1 cellular context compared by ENCODE assay signal in genomic region chr12:58920956-58921861, GRCh38.
TF ChIP-seq lines count a peak whose summit lies in the region.

No MANE protein-coding gene starts in this region.

TF ChIP-seq in HepG2, 621 proteins besides CTCF, POLR2A, EP300 and RAD21 (continued from another document and continues in another):
- TF ChIP-seq ARID4A (CRISPR knock-in tag; IDR thresholded peaks at IDR 0.05; ENCODE audit: borderline replicate concordance): no peak
- no peak for TF ChIP-seq KDM5B (CRISPR knock-in tag; IDR thresholded peaks at IDR 0.05; ENCODE audit: borderline replicate concordance)
- no peak for TF ChIP-seq MXD1 (CRISPR knock-in tag; IDR thresholded peaks at IDR 0.05)
- TF ChIP-seq ZNF362 (CRISPR knock-in tag; IDR thresholded peaks at IDR 0.05; ENCODE audit: borderline replicate concordance): no peak
- no peak for TF ChIP-seq AKAP8 (CRISPR knock-in tag; IDR thresholded peaks at IDR 0.05)
- no peak for TF ChIP-seq KAT7 (CRISPR knock-in tag; IDR thresholded peaks at IDR 0.05; ENCODE audit: borderline replicate concordance)
- no peak for TF ChIP-seq ATF2 (CRISPR knock-in tag; IDR thresholded peaks at IDR 0.05)
- TF ChIP-seq USF2 (IDR thresholded peaks at IDR 0.05; ENCODE audit: low read depth, low read length): no peak
- TF ChIP-seq USF2 (CRISPR knock-in tag; IDR thresholded peaks at IDR 0.05; ENCODE audit: borderline replicate concordance): no peak
- TF ChIP-seq ATF6 (CRISPR knock-in tag; conservative IDR thresholded peaks at IDR 0.05): no peak
- TF ChIP-seq EHMT2 (IDR thresholded peaks at IDR 0.05; ENCODE audit: borderline replicate concordance, low read depth, low read length): no peak
- TF ChIP-seq ZNF724P (CRISPR knock-in tag; IDR thresholded peaks at IDR 0.05; ENCODE audit: borderline replicate concordance): no peak
- no peak for TF ChIP-seq ZNF263 (CRISPR knock-in tag; IDR thresholded peaks at IDR 0.05)
- no peak for TF ChIP-seq SRY (CRISPR knock-in tag; IDR thresholded peaks at IDR 0.05)
- no peak for TF ChIP-seq POGK (CRISPR knock-in tag; conservative IDR thresholded peaks at IDR 0.05)
- TF ChIP-seq GTF3A (CRISPR knock-in tag; conservative IDR thresholded peaks at IDR 0.05): no peak
- TF ChIP-seq TAF1 (CRISPR knock-in tag; IDR thresholded peaks at IDR 0.05): no peak
- TF ChIP-seq TFE3 (CRISPR knock-in tag; IDR thresholded peaks at IDR 0.05): no peak
- no peak for TF ChIP-seq TRAFD1 (CRISPR knock-in tag; IDR thresholded peaks at IDR 0.05; ENCODE audit: borderline replicate concordance)
- TF ChIP-seq PHF21A (CRISPR knock-in tag; IDR thresholded peaks at IDR 0.05): 0 out of 2 replicates have a peak, but pooled peaks have one; percentile 51
- TF ChIP-seq ATF3 (CRISPR knock-in tag; IDR thresholded peaks at IDR 0.05): no peak
- TF ChIP-seq AKNA (CRISPR knock-in tag; IDR thresholded peaks at IDR 0.05; ENCODE audit: borderline replicate concordance): no peak
- no peak for TF ChIP-seq GATA4 (IDR thresholded peaks at IDR 0.05; ENCODE audit: borderline replicate concordance, low read depth)
- no peak for TF ChIP-seq HMGA1 (CRISPR knock-in tag; conservative IDR thresholded peaks at IDR 0.05)
- TF ChIP-seq KDM2A (CRISPR knock-in tag; IDR thresholded peaks at IDR 0.05; ENCODE audit: borderline replicate concordance, low read depth): no peak
- no peak for TF ChIP-seq ZNF768 (CRISPR knock-in tag; IDR thresholded peaks at IDR 0.05)
- TF ChIP-seq ZBTB33 (CRISPR knock-in tag; IDR thresholded peaks at IDR 0.05): no peak
- TF ChIP-seq ZNF589 (CRISPR knock-in tag; conservative IDR thresholded peaks at IDR 0.05): no peak
- TF ChIP-seq ZNF878 (CRISPR knock-in tag; IDR thresholded peaks at IDR 0.05): no peak
